In genomic region chr2:9076210-9076609, GRCh38 we compare ENCODE assay signal across 1 cellular context.
TF ChIP-seq lines count a peak whose summit lies in the region.

No MANE protein-coding gene starts in this region.

TF ChIP-seq in K562, 482 proteins besides CTCF, POLR2A, EP300 and RAD21 (continued from another document):
- TF ChIP-seq CUX1 (CRISPR knock-in tag; IDR thresholded peaks at IDR 0.05) (no peak), RBM34 (IDR thresholded peaks at IDR 0.05; ENCODE audit: borderline replicate concordance, insufficient read depth, low read length) (no peak), ILF3 (IDR thresholded peaks at IDR 0.05; ENCODE audit: borderline replicate concordance) (no peak), POLR2H (tag; IDR thresholded peaks at IDR 0.05; ENCODE audit: low read depth) (no peak), WHSC1 (IDR thresholded peaks at IDR 0.05; ENCODE audit: low read length) (no peak), U2AF2 (optimal IDR thresholded peaks at IDR 0.05; ENCODE audit: low read depth, low read length) (no peak), ATF3 (IDR thresholded peaks at IDR 0.05) (peak; percentile 59; the same call in 1 of the 2 replicates), ATF3 (CRISPR knock-in tag; conservative IDR thresholded peaks at IDR 0.05) (no peak), XRCC3 (IDR thresholded peaks at IDR 0.05) (no peak), TOE1 (IDR thresholded peaks at IDR 0.05; ENCODE audit: borderline replicate concordance) (no peak), TOE1 (CRISPR knock-in tag; IDR thresholded peaks at IDR 0.05; ENCODE audit: borderline replicate concordance, low read depth) (no peak), ZNF830 (CRISPR knock-in tag; IDR thresholded peaks at IDR 0.05) (no peak), FOSL1 (tag; conservative IDR thresholded peaks at IDR 0.05) (peak; percentile 88), ARID1B (IDR thresholded peaks at IDR 0.05) (peak; percentile 41; the same call in 1 of the 2 replicates), IRF2 (CRISPR knock-in tag; IDR thresholded peaks at IDR 0.05) (no peak), MCM5 (IDR thresholded peaks at IDR 0.05; ENCODE audit: low read depth) (no peak), ZNF174 (CRISPR knock-in tag; IDR thresholded peaks at IDR 0.05) (no peak), JUND (IDR thresholded peaks at IDR 0.05; ENCODE audit: borderline replicate concordance, low read depth, low read length) (peak; percentile 79), JUND (tag; IDR thresholded peaks at IDR 0.05; ENCODE audit: borderline replicate concordance, low read depth, low read length) (peak; percentile 58; the same call in 1 of the 3 replicates), BACH1 (tag; IDR thresholded peaks at IDR 0.05) (no peak), CREB3L1 (IDR thresholded peaks at IDR 0.05; ENCODE audit: borderline replicate concordance, low read depth) (no peak), MXD1 (CRISPR knock-in tag; IDR thresholded peaks at IDR 0.05; ENCODE audit: borderline replicate concordance, poor library complexity, severe bottlenecking) (no peak), FOXP4 (CRISPR knock-in tag; IDR thresholded peaks at IDR 0.05; ENCODE audit: borderline replicate concordance) (no peak), CTBP1 (IDR thresholded peaks at IDR 0.05; ENCODE audit: borderline replicate concordance) (no peak), RFX1 (IDR thresholded peaks at IDR 0.05) (no peak), FOXK2 (conservative IDR thresholded peaks at IDR 0.05 in 1 of 2, IDR thresholded peaks at IDR 0.05 in 1 of 2; ENCODE audit: low read depth in 2 of 2) (no peak), RBFOX2 (IDR thresholded peaks at IDR 0.05; ENCODE audit: low read depth, low read length) (no peak), FOXM1 (IDR thresholded peaks at IDR 0.05; ENCODE audit: low read depth) (no peak), FOXM1 (CRISPR knock-in tag; IDR thresholded peaks at IDR 0.05; ENCODE audit: low read depth) (no peak), DNMT1 (IDR thresholded peaks at IDR 0.05) (no peak), SIX5 (IDR thresholded peaks at IDR 0.05; ENCODE audit: borderline replicate concordance in 1 of 2, insufficient read depth in 1 of 2, low read depth in 1 of 2, low read length in 2 of 2) (no peak), L3MBTL2 (IDR thresholded peaks at IDR 0.05) (no peak), SP1 (CRISPR knock-in tag; IDR thresholded peaks at IDR 0.05) (no peak), CBX3 (IDR thresholded peaks at IDR 0.05; ENCODE audit: borderline replicate concordance in 1 of 2, low read length in 2 of 2) (no peak), ATF6 (CRISPR knock-in tag; IDR thresholded peaks at IDR 0.05) (no peak), KDM5B (IDR thresholded peaks at IDR 0.05; ENCODE audit: insufficient replicate concordance, low read depth, low read length) (no peak), SMARCA4 (IDR thresholded peaks at IDR 0.05) (peak; percentile 39; the same call in 1 of the 2 replicates), ZNF395 (CRISPR knock-in tag; IDR thresholded peaks at IDR 0.05) (0 out of 2 replicates have a peak, but pooled peaks have one; percentile 24), ARID2 (IDR thresholded peaks at IDR 0.05) (no peak), MEF2A (IDR thresholded peaks at IDR 0.05; ENCODE audit: control insufficient read depth, low read depth, low read length) (no peak), NCOA4 (IDR thresholded peaks at IDR 0.05; ENCODE audit: partially characterized antibody) (no peak), MBD1 (CRISPR knock-in tag; IDR thresholded peaks at IDR 0.05) (no peak), HEY1 (CRISPR knock-in tag; IDR thresholded peaks at IDR 0.05; ENCODE audit: borderline replicate concordance) (no peak), ASH1L (IDR thresholded peaks at IDR 0.05; ENCODE audit: borderline replicate concordance, low read depth, partially characterized antibody) (no peak), CBFA2T3 (IDR thresholded peaks at IDR 0.05) (peak; percentile 22; the same call in 1 of the 2 replicates)
